4 cellular contexts compared by ENCODE assay signal in the genomic region with DNA sequence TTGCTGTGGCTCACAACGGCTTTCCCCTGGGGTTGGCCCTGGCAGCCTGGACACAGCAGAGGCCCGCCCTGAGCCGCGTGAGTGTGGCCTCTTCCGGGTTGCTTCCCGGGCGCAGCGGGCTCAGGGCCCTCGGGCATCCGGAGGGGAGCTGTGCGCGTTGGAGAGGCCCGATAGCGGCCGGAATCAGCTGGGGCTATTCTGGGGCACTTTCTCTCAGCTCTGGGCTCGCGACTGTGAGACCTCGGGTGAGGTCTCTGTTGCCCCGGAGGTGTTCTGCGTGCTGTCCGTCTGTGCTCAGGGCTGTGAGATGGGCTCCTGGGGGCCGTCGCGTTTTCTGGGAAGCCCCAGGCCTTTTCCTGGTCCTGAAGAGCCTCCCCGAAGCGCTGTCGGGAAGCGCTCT. TPM values are rescaled to one million over a fixed set of nuclear protein-coding genes. Genes with fewer than 3 reads are reported as not detected.
"Had no signal": no experiment of that assay in that cellular context is flagged by ENCODE, and none has a peak within 500 bp of the region (broad histone marks: within the 10 kb centered on the region; RNA-seq: fewer than 3 reads in every experiment).

No MANE protein-coding gene starts in this region.

RNA-seq across cellular contexts. Expression of gene ELOA2, which starts 0.8 kb away (rescaled TPM):
- total RNA-seq: LHCN-M2, M059J, MCF 10A, NCI-H460 had no signal
